ENCODE assay signal across 8 cellular contexts in the genomic region with DNA sequence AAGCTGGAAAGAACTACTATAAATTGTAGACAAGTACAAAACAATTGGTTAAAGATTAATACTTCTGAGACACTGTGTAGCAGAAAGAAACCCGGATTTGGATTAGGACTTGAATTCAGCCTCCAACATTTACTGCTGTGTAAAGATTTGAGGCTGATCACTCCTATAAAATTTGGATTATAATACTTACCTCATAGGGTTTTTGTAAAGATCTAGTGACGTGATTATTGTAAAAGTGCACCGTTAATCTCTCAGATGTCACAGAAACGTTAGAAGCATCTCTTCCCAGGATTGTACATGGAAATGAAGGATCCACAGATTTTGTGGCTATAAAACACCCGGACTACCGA. TPM values are rescaled to one million over a fixed set of nuclear protein-coding genes. Genes with fewer than 3 reads are reported as not detected.
A peak's percentile ranks its signal among the peaks of the same experiment; 100 is the strongest.
DNase-seq lines count a peak whose midpoint lies in the region; ATAC-seq and TF ChIP-seq lines count a peak whose summit lies in the region.

No MANE protein-coding gene starts in this region.

- H3K27ac ChIP-seq in caudate nucleus (ENCODE audit: low read depth, low read length), result peak overlapping the region; percentile 4
- no peak overlapping the region for H3K27ac ChIP-seq in ovary

- no peak for TF ChIP-seq EP300 in ovary (IDR thresholded peaks at IDR 0.05)

- TF ChIP-seq CTCF in ovary (IDR thresholded peaks at IDR 0.05), result no peak

- ATAC-seq in GM18508 (IDR thresholded peaks at IDR 0.05; ENCODE audit: insufficient read depth, unreplicated experiment) (peak; percentile 13), HG03378 (IDR thresholded peaks at IDR 0.05; ENCODE audit: unreplicated experiment) (peak; percentile 16), HG03457 (IDR thresholded peaks at IDR 0.05; ENCODE audit: unreplicated experiment) (no peak)

- H3K9me3 ChIP-seq in ovary, result no peaks in the 10 kb centered on the region

- peak overlapping the region; percentile 63 for H3K4me3 ChIP-seq in ovary

- DNase-seq in caudate nucleus (lab: John Stamatoyannopoulos, UW) (no peak), ovary (no peak), GM19238 (ENCODE audit: insufficient read length, low spot score) (no peak), NCI-H446 (lab: John Stamatoyannopoulos, UW) (no peak), NCI-H1694 (lab: John Stamatoyannopoulos, UW) (no peak)

- H3K27me3 ChIP-seq in ovary, result no peaks in the 10 kb centered on the region

- 3 to 5% (median 3%) methylated on average over 6 of the region's 6 CpGs for WGBS in ovary, 3 donors

- intact Hi-C loops in ovary (cut with DNase I), result no loop called here

- H3K4me1 ChIP-seq in ovary (ENCODE audit: insufficient read depth), result no peaks in the 10 kb centered on the region

- TF ChIP-seq POLR2A in ovary (IDR thresholded peaks at IDR 0.05), result no peak

- no peaks in the 10 kb centered on the region for H3K36me3 ChIP-seq in ovary

RNA-seq across cellular contexts. Expression of a gene that starts 0.3 kb away (rescaled TPM):
- total RNA-seq in ovary, result 10 to 100 TPM; 26.6 to 32.6 (median 29.8) TPM
- polyA plus RNA-seq in ovary, result 10 to 100 TPM; 34.3 to 43.7 TPM

RNA-seq across cellular contexts. Expression of a gene that starts 57.2 kb away (rescaled TPM):
- 10 to 100 TPM; 16.2 to 29.4 (median 17.4) TPM for total RNA-seq in ovary
- 10 to 100 TPM; 17.0 to 17.2 TPM for polyA plus RNA-seq in ovary
